ENCODE assay signal across 8 cellular contexts in genomic region chr14:24196071-24197061, GRCh38. TPM values are rescaled to one million over a fixed set of nuclear protein-coding genes. Genes with fewer than 3 reads are reported as not detected.
DNase-seq lines count a peak whose midpoint lies in the region; ATAC-seq and TF ChIP-seq lines count a peak whose summit lies in the region.

No MANE protein-coding gene starts in this region.

- H3K4me1 ChIP-seq in Peyer's patch (peaks cover 2 to 38% (median 9%) of the 10 kb centered on the region in 4 donors), endodermal cell (ENCODE audit: control insufficient read depth, insufficient read depth, low read length) (no peaks in the 10 kb centered on the region), muscle layer of duodenum (ENCODE audit: control insufficient read depth in 1 of 2, insufficient read depth in 2 of 2, low read length in 2 of 2) (peaks cover 14 to 23% of the 10 kb centered on the region in 2 donors)

- peak; percentile 21 for ATAC-seq in HG02840 (IDR thresholded peaks at IDR 0.05; ENCODE audit: low FRiP score, unreplicated experiment)

- no peaks in the 10 kb centered on the region for H3K27me3 ChIP-seq in Peyer's patch
- no peaks in the 10 kb centered on the region for H3K27me3 ChIP-seq in endodermal cell (ENCODE audit: control insufficient read depth, insufficient read depth, low read length, poor library complexity, severe bottlenecking)
- no peaks in the 10 kb centered on the region for H3K27me3 ChIP-seq in muscle layer of duodenum (ENCODE audit: low read depth, low read length)

- peak overlapping the region; percentile 93 for H3K9ac ChIP-seq in endodermal cell (ENCODE audit: extremely low read depth, low read length, poor library complexity, severe bottlenecking)

- TF ChIP-seq CTCF in Peyer's patch (IDR thresholded peaks at IDR 0.05) (peak in 1 of 6 experiments; percentile 9), endodermal cell (conservative IDR thresholded peaks at IDR 0.05) (no peak)

- WGBS in endodermal cell (ENCODE audit: insufficient coverage in 1 of 2, insufficient read length in 1 of 2), 2 experiments, result 28 to 38% methylated on average over 22 to 33 of the region's 33 CpGs

- H3K9me3 ChIP-seq in Peyer's patch, result no peaks in the 10 kb centered on the region
- peaks cover 4% of the 10 kb centered on the region for H3K9me3 ChIP-seq in endodermal cell (ENCODE audit: control insufficient read depth, low read length)
- H3K9me3 ChIP-seq in muscle layer of duodenum (ENCODE audit: control insufficient read depth in 1 of 2, low read length in 2 of 2), result no peaks in the 10 kb centered on the region

- H3K4me3 ChIP-seq in Peyer's patch (peak overlapping the region; percentile 79 to 98 (median 88)), endodermal cell (ENCODE audit: low read length) (peak overlapping the region; percentile 91), muscle layer of duodenum (ENCODE audit: low read depth in 1 of 2, low read length in 2 of 2) (peak overlapping the region; percentile 79 to 93)

- H3K27ac Mint-ChIP-seq in activated CD4-positive, alpha-beta T cell treated with anti-CD3 and anti-CD28 coated beads, Interleukin-2, amount 10 ng/mL, durations not matched to agents 7 days and 5 days, result peak overlapping the region; percentile 99
- peak overlapping the region; percentile 96 for H3K27ac Mint-ChIP-seq in endodermal cell

- H3K36me3 Mint-ChIP-seq in activated CD4-positive, alpha-beta T cell treated with anti-CD3 and anti-CD28 coated beads, Interleukin-2, amount 10 ng/mL, durations not matched to agents 7 days and 5 days (ENCODE audit: low read depth), result peaks cover 56% of the 10 kb centered on the region
- H3K36me3 Mint-ChIP-seq in endodermal cell (ENCODE audit: low read depth), result peaks cover 51% of the 10 kb centered on the region

- H3K27me3 Mint-ChIP-seq in activated CD4-positive, alpha-beta T cell treated with anti-CD3 and anti-CD28 coated beads, Interleukin-2, amount 10 ng/mL, durations not matched to agents 7 days and 5 days, result no peaks in the 10 kb centered on the region
- H3K27me3 Mint-ChIP-seq in endodermal cell (ENCODE audit: insufficient read depth), result no peaks in the 10 kb centered on the region

- H3K36me3 ChIP-seq in Peyer's patch (peaks cover 0 to 27% (median 0%) of the 10 kb centered on the region in 3 donors), endodermal cell (ENCODE audit: control insufficient read depth, insufficient read depth, low read length) (peaks cover 37% of the 10 kb centered on the region), muscle layer of duodenum (ENCODE audit: control insufficient read depth in 1 of 2, insufficient read depth in 2 of 2, low read length in 2 of 2) (peaks cover 12 to 20% of the 10 kb centered on the region in 2 donors)

- H3K27ac ChIP-seq in Peyer's patch (peak overlapping the region; percentile 96 to 99 (median 96)), endodermal cell (ENCODE audit: low read depth, low read length) (peak overlapping the region; percentile 96), muscle layer of duodenum (ENCODE audit: low read length) (peak overlapping the region; percentile 95)

- CTCF ChIA-PET in activated CD4-positive, alpha-beta T cell treated with anti-CD3 and anti-CD28 coated beads, Interleukin-2, amount 10 ng/mL, durations not matched to agents 7 days and 5 days (lab: Charles Lee), result interaction anchor here (1.0 to 2.3 kb wide), 10 partner anchors 10 to 235 kb away, joined by 4 to 12 read pairs (median 5); partner anchors contain the start of genes CIDEB, IRF9, LTB4R2 and MDP1

- peaks cover 54% of the 10 kb centered on the region for H3K4me1 Mint-ChIP-seq in activated CD4-positive, alpha-beta T cell treated with anti-CD3 and anti-CD28 coated beads, Interleukin-2, amount 10 ng/mL, durations not matched to agents 7 days and 5 days
- H3K4me1 Mint-ChIP-seq in endodermal cell, result peaks cover 8% of the 10 kb centered on the region

- TF ChIP-seq POLR2A in Peyer's patch (IDR thresholded peaks at IDR 0.05), result peak; percentile 19 to 44

- no peaks in the 10 kb centered on the region for H3K9me3 Mint-ChIP-seq in activated CD4-positive, alpha-beta T cell treated with anti-CD3 and anti-CD28 coated beads, Interleukin-2, amount 10 ng/mL, durations not matched to agents 7 days and 5 days
- peaks cover 12% of the 10 kb centered on the region for H3K9me3 Mint-ChIP-seq in endodermal cell

- DNase-seq in activated CD4-positive, alpha-beta T cell treated with anti-CD3 and anti-CD28 coated beads, Interleukin-2, amount 10 ng/mL, durations not matched to agents 7 days and 5 days, result no peak
- no peak for DNase-seq in activated CD4-positive, alpha-beta T cell treated with anti-CD3 and anti-CD28 coated beads, Interleukin-2, amount 50 U/mL, for 1 hour
- no peak for DNase-seq in Peyer's patch
- DNase-seq in endodermal cell, result no peak
- DNase-seq in SKM-1 treated with dmso at 0.1 percent for 144 hours (lab: John Stamatoyannopoulos, UW; ENCODE audit: unreplicated experiment), result no peak
- DNase-seq in NCI-H226, result no peak

- POLR2A ChIA-PET in activated CD4-positive, alpha-beta T cell treated with anti-CD3 and anti-CD28 coated beads, Interleukin-2, amount 10 ng/mL, durations not matched to agents 7 days and 5 days (lab: Charles Lee), result interaction anchor here (0.9 to 1.2 kb wide), 3 partner anchors 10 to 112 kb away, joined by 3 to 4 read pairs (median 3); partner anchors contain the start of genes CIDEB and IRF9

- H3K4me3 Mint-ChIP-seq in activated CD4-positive, alpha-beta T cell treated with anti-CD3 and anti-CD28 coated beads, Interleukin-2, amount 10 ng/mL, durations not matched to agents 7 days and 5 days, result peak overlapping the region; percentile 98
- peak overlapping the region; percentile 77 for H3K4me3 Mint-ChIP-seq in endodermal cell

RNA-seq across cellular contexts. Expression of gene TM9SF1, which starts 1.1 kb away (rescaled TPM):
- 10 to 100 TPM; 28.6 to 33.2 TPM for total RNA-seq in activated CD4-positive, alpha-beta T cell treated with anti-CD3 and anti-CD28 coated beads, Interleukin-2, amount 10 ng/mL, durations not matched to agents 7 days and 5 days
- 10 to 100 TPM; 22.3 to 80.7 (median 49.8) TPM for total RNA-seq in Peyer's patch
- 10 to 100 TPM; 37.4 to 40.8 TPM for total RNA-seq in endodermal cell
- polyA plus RNA-seq in endodermal cell (2013, experiment 1 of 2), result 38.3 TPM
- polyA plus RNA-seq in endodermal cell (2013, experiment 2 of 2), result 34.4 TPM

RNA-seq across cellular contexts. Expression of gene IPO4, which starts 7.8 kb away (rescaled TPM):
- 10 to 100 TPM; 45.3 to 48.7 TPM for total RNA-seq in activated CD4-positive, alpha-beta T cell treated with anti-CD3 and anti-CD28 coated beads, Interleukin-2, amount 10 ng/mL, durations not matched to agents 7 days and 5 days
- total RNA-seq in Peyer's patch (10 to 100 TPM; 12.8 to 56.9 (median 34.2) TPM), endodermal cell (10 to 100 TPM; 56.3 to 67.4 TPM)
- 30.3 TPM for polyA plus RNA-seq in endodermal cell (2013, experiment 1 of 2)
- 28.8 TPM for polyA plus RNA-seq in endodermal cell (2013, experiment 2 of 2)

RNA-seq across cellular contexts. Expression of gene TSSK4, which starts 9.1 kb away (rescaled TPM):
- total RNA-seq in activated CD4-positive, alpha-beta T cell treated with anti-CD3 and anti-CD28 coated beads, Interleukin-2, amount 10 ng/mL, durations not matched to agents 7 days and 5 days, result under 1 TPM; 0.52 to 0.60 TPM
- total RNA-seq in Peyer's patch (1 to 10 TPM in 1 of 4 donors, under 1 TPM in 1, not detected in 2; 0.70 to 1.2 TPM), endodermal cell (under 1 TPM; 0.38 to 0.51 TPM)
- polyA plus RNA-seq in endodermal cell (2013, experiment 1 of 2), result not detected
- polyA plus RNA-seq in endodermal cell (2013, experiment 2 of 2), result not detected

RNA-seq across cellular contexts. Expression of gene CHMP4A, which starts 16.9 kb away (rescaled TPM):
- 10 to 100 TPM; 79.8 to 93.2 TPM for total RNA-seq in activated CD4-positive, alpha-beta T cell treated with anti-CD3 and anti-CD28 coated beads, Interleukin-2, amount 10 ng/mL, durations not matched to agents 7 days and 5 days
- 100 to 1,000 TPM in 1 of 4 donors, 10 to 100 TPM in 3; 31.4 to 190 (median 54.3) TPM for total RNA-seq in Peyer's patch
- total RNA-seq in endodermal cell, result 10 to 100 TPM; 38.8 to 44.3 TPM
- 43.0 TPM for polyA plus RNA-seq in endodermal cell (2013, experiment 1 of 2)
- polyA plus RNA-seq in endodermal cell (2013, experiment 2 of 2), result 44.3 TPM

RNA-seq across cellular contexts. Expression of gene MDP1, which starts 19.5 kb away (rescaled TPM):
- 10 to 100 TPM; 10.1 to 10.7 TPM for total RNA-seq in activated CD4-positive, alpha-beta T cell treated with anti-CD3 and anti-CD28 coated beads, Interleukin-2, amount 10 ng/mL, durations not matched to agents 7 days and 5 days
- 10 to 100 TPM in 2 of 4 donors, 1 to 10 TPM in 2; 7.4 to 17.5 (median 10.5) TPM for total RNA-seq in Peyer's patch
- 10 to 100 TPM; 21.0 to 25.0 TPM for total RNA-seq in endodermal cell
- polyA plus RNA-seq in endodermal cell (2013, experiment 1 of 2), result 35.2 TPM
- polyA plus RNA-seq in endodermal cell (2013, experiment 2 of 2), result 32.7 TPM
